13 cellular contexts compared by ENCODE assay signal in genomic region chr2:8661736-8662135, GRCh38. TPM values are rescaled to one million over a fixed set of nuclear protein-coding genes. Genes with fewer than 3 reads are reported as not detected.
DNase-seq lines count a peak whose midpoint lies in the region; ATAC-seq and TF ChIP-seq lines count a peak whose summit lies in the region.
"Had no signal": no experiment of that assay in that cellular context is flagged by ENCODE, and none has a peak within 500 bp of the region (broad histone marks: within the 10 kb centered on the region; RNA-seq: fewer than 3 reads in every experiment).

No MANE protein-coding gene starts in this region.

- intact Hi-C loops in Right ventricle myocardium superior (cut with DNase I), result no loop called here
- intact Hi-C loops in ovary (cut with DNase I), result loop anchor here in 1 of 4 donors (10.0 kb wide), 1 partner anchor 167 kb away; no protein-coding TSS in a partner anchor

- peaks cover 16% of the 10 kb centered on the region for H3K4me1 ChIP-seq in ovary (ENCODE audit: insufficient read depth)

- no peak for DNase-seq in AG04450 (ENCODE audit: low read depth, low spot score)
- peak; percentile 41 for DNase-seq in RPMI7951 (ENCODE audit: low read depth)
- DNase-seq in Right ventricle myocardium superior, result peak; percentile 67
- peak in 3 of 5 donors; percentile 40 to 56 (median 47) for DNase-seq in ovary
- DNase-seq in NCI-H146 treated with DMSO at 0.1 percent for 48 hours (lab: John Stamatoyannopoulos, UW; ENCODE audit: unreplicated experiment), result no peak
- no peak for DNase-seq in DMS153 (lab: John Stamatoyannopoulos, UW)
- DNase-seq: BE2C, Kasumi-1, NCI-H2029 had no signal

- no peak overlapping the region for H3K4me3 ChIP-seq in AG04450 (ENCODE audit: low read depth, low read length)
- H3K4me3 ChIP-seq in ovary, result no peak overlapping the region
- H3K4me3 ChIP-seq: gastrocnemius medialis had no signal

- TF ChIP-seq EP300 in ovary (IDR thresholded peaks at IDR 0.05), result no peak

- H3K36me3 ChIP-seq in ovary, result no peaks in the 10 kb centered on the region
- H3K36me3 ChIP-seq: BE2C, gastrocnemius medialis had no signal

- H3K27me3 ChIP-seq in AG04450 (ENCODE audit: control insufficient read depth, insufficient read depth, low read length), result no peaks in the 10 kb centered on the region
- H3K27me3 ChIP-seq in ovary, result no peaks in the 10 kb centered on the region
- H3K27me3 ChIP-seq: BE2C, gastrocnemius medialis had no signal

- no peak for TF ChIP-seq POLR2A in ovary (IDR thresholded peaks at IDR 0.05)

- ATAC-seq in Right ventricle myocardium superior (ENCODE audit: poor library complexity) (peak; percentile 14), GM19467 (IDR thresholded peaks at IDR 0.05; ENCODE audit: unreplicated experiment) (no peak), GM18502 (IDR thresholded peaks at IDR 0.05; ENCODE audit: poor library complexity, unreplicated experiment) (no peak)
- ATAC-seq: natural killer cell treated with Interleukin-12 subunit alpha and Interleukin-12 subunit beta and Interleukin-15 and Interleukin-18, amount 100 ng/mL, for 72 hours had no signal

- WGBS in ovary, 3 donors, result 22 to 38% (median 31%) methylated on average over 7 of the region's 7 CpGs

- POLR2A ChIA-PET in AG04450 (lab: Yijun Ruan, JAX), result interaction anchor here (0.6 to 2.7 kb wide), 5 partner anchors 8 to 25 kb away, joined by 3 to 27 read pairs (median 6); partner anchors contain the start of gene ID2

- H3K27ac ChIP-seq in AG04450 (ENCODE audit: low read depth, low read length) (peak overlapping the region; percentile 89), ovary (peak overlapping the region in 1 of 2 donors; percentile 18)

- H3K9me3 ChIP-seq in AG04450 (ENCODE audit: control insufficient read depth, insufficient read depth, low read length) (no peaks in the 10 kb centered on the region; the same call in 1 of the 2 replicates), ovary (no peaks in the 10 kb centered on the region)
- H3K9me3 ChIP-seq: BE2C, gastrocnemius medialis had no signal

- CTCF ChIA-PET in AG04450 (lab: Charles Lee), result no interaction called here

- TF ChIP-seq CTCF in AG04450 (IDR thresholded peaks at IDR 0.05; ENCODE audit: low read depth, low read length) (no peak), ovary (IDR thresholded peaks at IDR 0.05) (no peak)

RNA-seq across cellular contexts. Expression of gene ID2, which starts 20.1 kb away (rescaled TPM):
- polyA plus RNA-seq in AG04450 (2011; rRNA removed) (74.3 and 74.5 TPM in 2 replicates), ovary (100 to 1,000 TPM; 111 to 315 TPM)
- polyA minus RNA-seq in AG04450 (2011; rRNA and poly(A)+ RNA removed), result 57.8 and 78.4 TPM in 2 replicates
- 82.1 and 84.3 TPM in 2 replicates for total RNA-seq in RPMI7951 (2014; rRNA removed; shearing (Covaris generic))
- total RNA-seq in Right ventricle myocardium superior (25.5 TPM), ovary (100 to 1,000 TPM in 5 of 7 donors, 10 to 100 TPM in 2; 68.5 to 897 (median 168) TPM)

Comparison
In these comparisons a context has a peak if more than half of its experiments do, and no peak if none do; other contexts are left out.
1. DNase-seq: peak in RPMI7951 (single experiment), Right ventricle myocardium superior (single experiment) and ovary (3 of 5); none in AG04450 (single experiment), NCI-H146 treated with DMSO at 0.1 percent for 48 hours (single experiment) and DMS153 (single experiment).